ENCODE assay signal across 20 cellular contexts in the genomic region with DNA sequence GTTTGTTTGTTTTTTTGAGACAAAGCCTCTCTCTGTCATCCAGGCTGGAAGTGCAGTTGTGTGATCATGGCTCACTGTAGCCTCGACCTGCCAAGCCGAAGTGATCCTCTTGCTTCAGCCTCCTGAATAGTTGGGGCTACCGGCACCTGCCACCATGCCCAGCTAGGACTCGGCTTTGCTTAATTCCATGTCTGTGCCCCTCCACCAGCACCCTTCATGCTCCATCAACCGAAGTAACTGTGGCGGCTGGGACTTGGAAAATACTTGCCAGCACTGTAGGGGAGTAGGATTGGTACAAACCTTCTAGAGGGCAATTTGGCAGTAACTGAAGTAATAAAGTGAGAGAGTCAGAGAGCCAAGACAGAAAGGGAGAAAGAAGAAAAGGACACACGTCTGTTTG. TPM values are rescaled to one million over a fixed set of nuclear protein-coding genes. Genes with fewer than 3 reads are reported as not detected.
"Had no signal": no experiment of that assay in that cellular context is flagged by ENCODE, and none has a peak within 500 bp of the region (broad histone marks: within the 10 kb centered on the region; RNA-seq: fewer than 3 reads in every experiment).

No MANE protein-coding gene starts in this region.

- H3K4me3 ChIP-seq: hepatocyte, left ventricle myocardium inferior, prostate gland, upper lobe of right lung had no signal

- H3K27ac ChIP-seq: hepatocyte, left ventricle myocardium inferior, prostate gland had no signal

- H3K27ac Mint-ChIP-seq: activated T-helper 2 cell treated with anti-CD3 and anti-CD28 coated beads, Interferon-gamma antibody, Interleukin-2, Interleukin-4, amounts not matched to agents 10 μg/mL and 5 μg/mL and 100 μg/mL, durations not matched to agents 14 hours and 24 hours and 36 hours; WTC11 had no signal

- ATAC-seq: foreskin keratinocyte; natural killer cell; stimulated activated naive CD8-positive, alpha-beta T cell treated with anti-CD3 and anti-CD28 coated beads, Interleukin-15, Interleukin-2, amounts not matched to agents 100 U/mL and 50 U/mL, for 24 hours; upper lobe of right lung; WTC11 had no signal

- DNase-seq: activated CD4-positive, alpha-beta T cell treated with anti-CD3 and anti-CD28 coated beads, Interleukin-2, amount 50 U/mL, for 4 hours; activated naive CD4-positive, alpha-beta T cell treated with Interleukin-2 at 50 U/mL for 16 hours; aorta; caudate nucleus; effector memory CD4-positive, alpha-beta T cell; foreskin keratinocyte; glutamatergic neuron; immature natural killer cell; left ventricle myocardium inferior; natural killer cell; stimulated activated CD4-positive, alpha-beta T cell treated with anti-CD3 and anti-CD28 coated beads, Interleukin-4, amount 100 ng/mL, for 24 hours; stimulated activated naive CD8-positive, alpha-beta T cell treated with anti-CD3 and anti-CD28 coated beads, Interleukin-15, Interleukin-2, amounts not matched to agents 100 U/mL and 50 U/mL, for 24 hours; T-helper 1 cell; T-helper 9 cell; upper lobe of right lung had no signal

- H3K9me3 Mint-ChIP-seq: activated T-helper 2 cell treated with anti-CD3 and anti-CD28 coated beads, Interferon-gamma antibody, Interleukin-2, Interleukin-4, amounts not matched to agents 10 μg/mL and 5 μg/mL and 100 μg/mL, durations not matched to agents 14 hours and 24 hours and 36 hours; brain; immature natural killer cell; natural killer cell; WTC11 had no signal

- H3K27me3 ChIP-seq: foreskin keratinocyte, hepatocyte, upper lobe of right lung had no signal

- H3K4me2 ChIP-seq: hepatocyte had no signal

- H3K9me3 ChIP-seq: left ventricle myocardium inferior, prostate gland, upper lobe of right lung had no signal

- H3K36me3 ChIP-seq: prostate gland had no signal

- H2AFZ ChIP-seq: hepatocyte had no signal

- H3K4me1 Mint-ChIP-seq: WTC11 had no signal

- H3K36me3 Mint-ChIP-seq: natural killer cell had no signal

- H3K4me3 Mint-ChIP-seq: brain, immature natural killer cell, natural killer cell, WTC11 had no signal

RNA-seq across cellular contexts. Expression of a gene that starts 19.0 kb away (rescaled TPM):
- total RNA-seq: activated T-helper 2 cell treated with anti-CD3 and anti-CD28 coated beads, Interferon-gamma antibody, Interleukin-2, Interleukin-4, amounts not matched to agents 10 μg/mL and 5 μg/mL and 100 μg/mL, durations not matched to agents 14 hours and 24 hours and 36 hours had no signal
